Comparison of ENCODE assay signal across 12 cellular contexts in the genomic region with DNA sequence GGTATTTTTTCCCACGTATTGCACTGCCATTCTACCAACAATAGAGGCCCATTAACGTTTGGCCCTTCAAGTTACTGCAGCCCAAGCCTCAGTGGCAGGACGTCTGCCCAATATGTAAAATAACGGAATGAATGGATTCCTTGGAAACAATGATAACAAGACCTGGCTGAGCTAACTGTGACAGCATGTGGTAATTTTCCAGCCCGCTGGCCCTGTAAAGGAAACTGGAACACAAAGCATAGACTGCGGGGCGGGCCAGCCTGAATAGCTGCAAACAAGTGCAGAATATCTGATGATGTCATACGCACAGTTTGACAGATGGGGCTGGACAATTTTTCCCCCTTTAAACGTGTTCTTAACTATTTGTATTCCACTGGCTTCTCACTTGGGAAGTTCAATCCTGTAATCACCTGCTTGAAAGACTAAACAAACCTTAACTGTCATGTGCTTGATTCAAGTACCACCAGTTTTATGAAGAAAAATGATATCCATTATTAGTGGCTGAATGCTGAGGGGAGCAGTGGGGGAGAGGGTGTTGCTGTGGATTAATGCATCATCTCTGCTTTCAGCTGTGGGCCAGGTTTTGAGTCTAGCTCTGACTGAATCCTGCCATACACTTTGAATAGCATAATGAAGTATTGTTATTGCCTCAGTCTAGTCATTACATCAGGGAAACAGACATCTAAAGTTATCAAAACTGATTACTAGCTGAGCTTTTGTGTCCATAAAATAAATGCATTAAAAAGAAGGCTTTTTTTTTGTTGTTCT.
DNase-seq lines count a peak whose midpoint lies in the region; ATAC-seq lines count a peak whose summit lies in the region.
"Had no signal": no experiment of that assay in that cellular context is flagged by ENCODE, and none has a peak within 500 bp of the region (broad histone marks: within the 10 kb centered on the region; RNA-seq: fewer than 3 reads in every experiment).

No MANE protein-coding gene starts in this region.

- H3K56ac ChIP-seq in mesendoderm (ENCODE audit: low read length) = no peak overlapping the region

- peaks cover 1% of the 10 kb centered on the region for H3K9me3 Mint-ChIP-seq in activated naive CD8-positive, alpha-beta T cell treated with anti-CD3 and anti-CD28 coated beads for 36 hours

- no peak overlapping the region for H2AFZ ChIP-seq in GM23248

- H4K8ac ChIP-seq in mesendoderm (ENCODE audit: low read depth, low read length) = no peak overlapping the region

- H2BK120ac ChIP-seq in mesendoderm (ENCODE audit: low read depth, low read length) = no peak overlapping the region

- H2BK15ac ChIP-seq in mesendoderm (replicated peaks; ENCODE audit: low read depth) = no peak overlapping the region

- no peaks in the 10 kb centered on the region for H3K9me2 ChIP-seq in GM23248 (ENCODE audit: insufficient read depth)

- H2BK5ac ChIP-seq in mesendoderm (ENCODE audit: low read length) = no peak overlapping the region

- H3K4me1 Mint-ChIP-seq in activated naive CD8-positive, alpha-beta T cell treated with anti-CD3 and anti-CD28 coated beads for 36 hours = no peaks in the 10 kb centered on the region
- H3K4me1 Mint-ChIP-seq: activated CD8-positive, alpha-beta memory T cell treated with anti-CD3 and anti-CD28 coated beads, Interleukin-2, amount 10 ng/mL, durations not matched to agents 7 days and 5 days had no signal

- H3K4me3 ChIP-seq in mesendoderm (ENCODE audit: low read length) (no peak overlapping the region), GM23248 (no peak overlapping the region)
- H3K4me3 ChIP-seq: BLaER1 treated with 17β-estradiol and CSF1 and Interleukin-3, amounts not matched to agents 10 nM and 100 nM; breast epithelium had no signal

- H3K36me3 ChIP-seq in mesendoderm (ENCODE audit: control insufficient read depth, insufficient read depth, low read length) = no peaks in the 10 kb centered on the region
- no peaks in the 10 kb centered on the region for H3K36me3 ChIP-seq in GM23248 (ENCODE audit: low read depth)
- H3K36me3 ChIP-seq: BLaER1 treated with 17β-estradiol and CSF1 and Interleukin-3, amounts not matched to agents 10 nM and 100 nM; breast epithelium had no signal

- no CpG with 5 or more reads among the region's 9 CpGs for WGBS in mesendoderm (ENCODE audit: extremely low coverage, insufficient coverage, low lambda C conversion rate)
- 8 to 12% methylated on average over 9 of the region's 9 CpGs for WGBS in GM23248 (ENCODE audit: low coverage in 1 of 2, low lambda C conversion rate in 2 of 2, missing lambda C conversion rate in 2 of 2), 2 experiments

- H3K27ac ChIP-seq in mesendoderm (ENCODE audit: low read depth, low read length) (no peak overlapping the region), GM23248 (no peak overlapping the region)
- H3K27ac ChIP-seq: BLaER1 treated with 17β-estradiol and CSF1 and Interleukin-3, amounts not matched to agents 10 nM and 100 nM; breast epithelium had no signal

- no peaks in the 10 kb centered on the region for H3K79me1 ChIP-seq in mesendoderm (ENCODE audit: low read length)

- H3K27me3 ChIP-seq in mesendoderm (ENCODE audit: insufficient read depth, low read length, poor library complexity) (no peaks in the 10 kb centered on the region), GM23248 (replicated peaks; ENCODE audit: insufficient read depth) (no peaks in the 10 kb centered on the region)
- H3K27me3 ChIP-seq: BLaER1 treated with 17β-estradiol and CSF1 and Interleukin-3, amounts not matched to agents 10 nM and 100 nM; breast epithelium had no signal

- in situ Hi-C loops in G401 (cut with HindIII; ENCODE audit: low sequenced_read_pairs) = no loop called here
- in situ Hi-C loops in GM23248 (cut with MboI) = no loop called here

- H3K27ac Mint-ChIP-seq in activated naive CD8-positive, alpha-beta T cell treated with anti-CD3 and anti-CD28 coated beads for 36 hours = no peak overlapping the region
- H3K27ac Mint-ChIP-seq: activated CD8-positive, alpha-beta memory T cell treated with anti-CD3 and anti-CD28 coated beads, Interleukin-2, amount 10 ng/mL, durations not matched to agents 7 days and 5 days had no signal

- H3K4ac ChIP-seq in mesendoderm (ENCODE audit: low read depth, low read length) = no peak overlapping the region

- no peaks in the 10 kb centered on the region for H3K36me3 Mint-ChIP-seq in activated naive CD8-positive, alpha-beta T cell treated with anti-CD3 and anti-CD28 coated beads for 36 hours
- H3K36me3 Mint-ChIP-seq: activated CD8-positive, alpha-beta memory T cell treated with anti-CD3 and anti-CD28 coated beads, Interleukin-2, amount 10 ng/mL, durations not matched to agents 7 days and 5 days had no signal

- no peak overlapping the region for H4K5ac ChIP-seq in mesendoderm (ENCODE audit: low read length)

- no peaks in the 10 kb centered on the region for H3K9me3 ChIP-seq in GM23248 (ENCODE audit: low read depth)
- H3K9me3 ChIP-seq: BLaER1 treated with 17β-estradiol and CSF1 and Interleukin-3, amounts not matched to agents 10 nM and 100 nM; breast epithelium had no signal

- no peak overlapping the region for H3K4me3 Mint-ChIP-seq in activated naive CD8-positive, alpha-beta T cell treated with anti-CD3 and anti-CD28 coated beads for 36 hours
- H3K4me3 Mint-ChIP-seq: activated CD8-positive, alpha-beta memory T cell treated with anti-CD3 and anti-CD28 coated beads, Interleukin-2, amount 10 ng/mL, durations not matched to agents 7 days and 5 days had no signal

- peaks cover 9% of the 10 kb centered on the region for H3K27me3 Mint-ChIP-seq in activated naive CD8-positive, alpha-beta T cell treated with anti-CD3 and anti-CD28 coated beads for 36 hours
- H3K27me3 Mint-ChIP-seq: activated CD8-positive, alpha-beta memory T cell treated with anti-CD3 and anti-CD28 coated beads, Interleukin-2, amount 10 ng/mL, durations not matched to agents 7 days and 5 days had no signal

- H3K79me2 ChIP-seq in mesendoderm (ENCODE audit: control insufficient read depth, insufficient read depth, low read length) = no peaks in the 10 kb centered on the region
- H3K79me2 ChIP-seq in GM23248 (ENCODE audit: insufficient read depth) = no peaks in the 10 kb centered on the region

- no peaks in the 10 kb centered on the region for H3K4me1 ChIP-seq in mesendoderm (ENCODE audit: control insufficient read depth, low read depth, low read length)
- no peaks in the 10 kb centered on the region for H3K4me1 ChIP-seq in GM23248 (ENCODE audit: insufficient read depth)
- H3K4me1 ChIP-seq: BLaER1 treated with 17β-estradiol and CSF1 and Interleukin-3, amounts not matched to agents 10 nM and 100 nM; breast epithelium had no signal

- peak; percentile 98 for DNase-seq in G401 (ENCODE audit: low spot score)
- DNase-seq in NCI-H2227 (lab: John Stamatoyannopoulos, UW; ENCODE audit: unreplicated experiment) = peak; percentile 71
- DNase-seq in ecto neural progenitor cell (ENCODE audit: low spot score) = peak; percentile 73
- peak; percentile 88 for DNase-seq in mesendoderm
- no peak for DNase-seq in activated naive CD8-positive, alpha-beta T cell treated with anti-CD3 and anti-CD28 coated beads for 36 hours
- DNase-seq in GM23248 = no peak
- DNase-seq in activated CD4-positive, alpha-beta T cell treated with anti-CD3 and anti-CD28 coated beads, Interleukin-2, amount 50 U/mL, for 4 hours = no peak
- DNase-seq: activated CD8-positive, alpha-beta memory T cell treated with anti-CD3 and anti-CD28 coated beads, Interleukin-2, amount 10 ng/mL, durations not matched to agents 7 days and 5 days; foreskin fibroblast had no signal

- H3F3A ChIP-seq in GM23248 (ENCODE audit: insufficient read depth) = no peaks in the 10 kb centered on the region

- no peak overlapping the region for H2AK5ac ChIP-seq in mesendoderm (ENCODE audit: low read length)

- ATAC-seq in HG02759 (IDR thresholded peaks at IDR 0.05; ENCODE audit: unreplicated experiment) = no peak
- ATAC-seq: activated CD8-positive, alpha-beta memory T cell treated with anti-CD3 and anti-CD28 coated beads, Interleukin-2, amount 10 ng/mL, durations not matched to agents 7 days and 5 days had no signal

- H3K4me2 ChIP-seq in mesendoderm (ENCODE audit: low read length) = no peak overlapping the region
- H3K4me2 ChIP-seq in GM23248 (ENCODE audit: unreplicated experiment) = no peak overlapping the region
- H3K4me2 ChIP-seq: BLaER1 treated with 17β-estradiol and CSF1 and Interleukin-3, amounts not matched to agents 10 nM and 100 nM had no signal

- H4K20me1 ChIP-seq in GM23248 (ENCODE audit: insufficient read depth) = no peaks in the 10 kb centered on the region
- H4K20me1 ChIP-seq: BLaER1 treated with 17β-estradiol and CSF1 and Interleukin-3, amounts not matched to agents 10 nM and 100 nM had no signal

- no peak overlapping the region for H3K18ac ChIP-seq in mesendoderm (ENCODE audit: low read length)

- H3K23ac ChIP-seq in mesendoderm (ENCODE audit: low read length) = no peak overlapping the region

- H3K9ac ChIP-seq in mesendoderm (ENCODE audit: low read length) (no peak overlapping the region), GM23248 (no peak overlapping the region)
- H3K9ac ChIP-seq: BLaER1 treated with 17β-estradiol and CSF1 and Interleukin-3, amounts not matched to agents 10 nM and 100 nM had no signal

Comparison
In these comparisons a context has a peak if more than half of its experiments do, and no peak if none do; other contexts are left out.
1. DNase-seq: peak in G401 (single experiment), NCI-H2227 (single experiment), ecto neural progenitor cell (single experiment) and mesendoderm (single experiment); none in activated naive CD8-positive, alpha-beta T cell treated with anti-CD3 and anti-CD28 coated beads for 36 hours (single experiment), GM23248 (single experiment) and activated CD4-positive, alpha-beta T cell treated with anti-CD3 and anti-CD28 coated beads, Interleukin-2, amount 50 U/mL, for 4 hours (0 of 2).